Comparison of ENCODE assay signal across 8 cellular contexts in genomic region chr21:36384885-36385232, GRCh38. TPM values are rescaled to one million over a fixed set of nuclear protein-coding genes. Genes with fewer than 3 reads are reported as not detected.
DNase-seq lines count a peak whose midpoint lies in the region; ATAC-seq and TF ChIP-seq lines count a peak whose summit lies in the region.

No MANE protein-coding gene starts in this region.

- TF ChIP-seq CTCF in coronary artery (IDR thresholded peaks at IDR 0.05) (no peak), lower leg skin (IDR thresholded peaks at IDR 0.05) (no peak)

- TF ChIP-seq POLR2A in lower leg skin (IDR thresholded peaks at IDR 0.05): no peak

- intact Hi-C loops in sciatic nerve (cut with DNase I): no loop called here
- intact Hi-C loops in lower leg skin (cut with DNase I; ENCODE audit: low total_unique reads): no loop called here

- ATAC-seq in GM19351 (IDR thresholded peaks at IDR 0.05; ENCODE audit: unreplicated experiment): peak; percentile 14
- peak; percentile 4 for ATAC-seq in HG03571 (IDR thresholded peaks at IDR 0.05; ENCODE audit: unreplicated experiment)
- peak; percentile 20 for ATAC-seq in sciatic nerve
- no peak for ATAC-seq in GM18861 (IDR thresholded peaks at IDR 0.05; ENCODE audit: unreplicated experiment)

- H3K4me3 ChIP-seq in coronary artery (peak overlapping the region; percentile 75), lower leg skin (ENCODE audit: low read depth, poor library complexity, severe bottlenecking) (no peak overlapping the region)

- WGBS in lower leg skin, 2 donors: 26 to 33% methylated on average over 8 of the region's 8 CpGs

- DNase-seq in coronary artery (ENCODE audit: low spot score) (no peak), sciatic nerve (ENCODE audit: low spot score) (no peak), NCI-H345 (lab: John Stamatoyannopoulos, UW) (no peak), lower leg skin (ENCODE audit: low spot score in 2 of 2) (no peak), NCI-H526 (lab: John Stamatoyannopoulos, UW) (no peak)

- no peak overlapping the region for H3K27ac ChIP-seq in coronary artery

RNA-seq across cellular contexts. Expression of gene CHAF1B, which starts 0.3 kb away (rescaled TPM):
- total RNA-seq in sciatic nerve (2.5 TPM), lower leg skin (1 to 10 TPM; 1.6 to 3.0 (median 2.1) TPM)
